Comparison of ENCODE assay signal across 22 cellular contexts in the genomic region with DNA sequence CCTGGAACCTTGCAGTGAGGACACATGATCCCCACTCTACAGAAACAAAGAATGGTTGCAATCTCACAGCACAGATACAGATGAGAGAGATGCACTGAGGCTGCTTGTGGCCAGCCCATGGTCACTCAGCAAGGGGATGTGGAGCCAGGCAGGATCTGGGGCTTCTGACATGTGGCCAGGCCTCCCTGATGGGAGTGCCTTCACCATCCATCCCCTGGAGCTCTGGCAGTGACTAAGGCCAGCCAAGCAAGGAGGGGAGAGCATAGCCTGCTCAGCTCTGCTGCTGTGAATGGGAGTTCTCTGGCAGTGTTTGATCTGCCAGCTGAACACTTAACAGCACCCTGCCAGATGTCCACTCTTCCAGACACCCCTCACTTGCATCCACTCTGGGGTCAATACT. TPM values are rescaled to one million over a fixed set of nuclear protein-coding genes. Genes with fewer than 3 reads are reported as not detected.
"Had no signal": no experiment of that assay in that cellular context is flagged by ENCODE, and none has a peak within 500 bp of the region (broad histone marks: within the 10 kb centered on the region; RNA-seq: fewer than 3 reads in every experiment).

No MANE protein-coding gene starts in this region.

- H3K27ac ChIP-seq: brain microvascular endothelial cell, cardiac muscle cell, RWPE1, SJCRH30 had no signal

- H3K4me3 ChIP-seq: cardiac muscle cell, SJCRH30 had no signal

- H3K9me3 ChIP-seq: SJCRH30 had no signal

- H3K36me3 ChIP-seq: brain microvascular endothelial cell, cardiac muscle cell had no signal

- H3K27me3 ChIP-seq: brain microvascular endothelial cell, cardiac muscle cell, SJCRH30 had no signal

- DNase-seq: activated CD4-positive, alpha-beta T cell treated with anti-CD3 and anti-CD28 coated beads for 48 hours; activated CD4-positive, alpha-beta T cell treated with anti-CD3 and anti-CD28 coated beads, Interleukin-2, amount 50 U/mL, for 4 hours; activated CD8-positive, alpha-beta T cell treated with anti-CD3 and anti-CD28 coated beads, Interleukin-2, amount 10 ng/mL, durations not matched to agents 7 days and 5 days; activated gamma-delta T cell treated with Interleukin-2 at 50 U/mL for 16 hours; activated naive CD4-positive, alpha-beta T cell treated with anti-CD3 and anti-CD28 coated beads, Interleukin-2, amount 10 ng/mL, durations not matched to agents 7 days and 5 days; activated naive CD8-positive, alpha-beta T cell treated with anti-CD3 and anti-CD28 coated beads for 36 hours; activated T-cell treated with anti-CD3 and anti-CD28 coated beads, Interleukin-2, amount 50 U/mL, for 72 hours; brain microvascular endothelial cell; cerebellar nuclear complex; MM.1S; NCI-H1105 treated with DMSO at 0.1 percent for 48 hours; NCI-H1436 treated with DMSO at 0.1 percent for 48 hours; NCI-H187; NCI-H2081; NCI-H510A treated with DMSO at 0.1 percent for 48 hours; NCI-H69; OCI-M1; Right ventricle myocardium superior had no signal

RNA-seq across cellular contexts. Expression of a gene that starts 19.8 kb away (rescaled TPM):
- total RNA-seq: activated CD8-positive, alpha-beta T cell treated with anti-CD3 and anti-CD28 coated beads, Interleukin-2, amount 10 ng/mL, durations not matched to agents 7 days and 5 days; activated naive CD8-positive, alpha-beta T cell treated with anti-CD3 and anti-CD28 coated beads for 36 hours; activated T-cell treated with anti-CD3 and anti-CD28 coated beads, Interleukin-2, amount 50 U/mL, for 72 hours; activated T-helper 2 cell treated with anti-CD3 and anti-CD28 coated beads, Interferon-gamma antibody, Interleukin-2, Interleukin-4, amounts not matched to agents 10 μg/mL and 5 μg/mL and 100 μg/mL, durations not matched to agents 14 hours and 24 hours and 36 hours had no signal
